In genomic region chr3:52136513-52136912, GRCh38 we compare ENCODE assay signal across 15 cellular contexts. TPM values are rescaled to one million over a fixed set of nuclear protein-coding genes. Genes with fewer than 3 reads are reported as not detected.
DNase-seq lines count a peak whose midpoint lies in the region; ATAC-seq and TF ChIP-seq lines count a peak whose summit lies in the region.
"Had no signal": no experiment of that assay in that cellular context is flagged by ENCODE, and none has a peak within 500 bp of the region (broad histone marks: within the 10 kb centered on the region; RNA-seq: fewer than 3 reads in every experiment).

No MANE protein-coding gene starts in this region.

- H3K9me3 ChIP-seq in breast epithelium: no peaks in the 10 kb centered on the region
- no peaks in the 10 kb centered on the region for H3K9me3 ChIP-seq in mammary epithelial cell (replicated peaks; ENCODE audit: insufficient read depth, low read length)
- no peaks in the 10 kb centered on the region for H3K9me3 ChIP-seq in mucosa of descending colon
- H3K9me3 ChIP-seq in tibial artery: no peaks in the 10 kb centered on the region

- TF ChIP-seq POLR2A in breast epithelium (IDR thresholded peaks at IDR 0.05): no peak

- H3K4me3 ChIP-seq in breast epithelium (peak overlapping the region in 1 of 3 donors; percentile 25), mammary epithelial cell (replicated peaks in 1 of 3; ENCODE audit: insufficient read depth in 1 of 3, low read depth in 2 of 3, low read length in 3 of 3) (no peak overlapping the region), mucosa of descending colon (no peak overlapping the region), tibial artery (no peak overlapping the region)

- BruUV-seq in mammary epithelial cell (replicated peaks; lab: Mats Ljungman, UMichigan): no TSS peak

- H3K4me1 ChIP-seq in breast epithelium (peaks cover 0 to 15% of the 10 kb centered on the region in 2 donors), mammary epithelial cell (ENCODE audit: insufficient read depth, low read length) (no peaks in the 10 kb centered on the region), mucosa of descending colon (ENCODE audit: low read depth) (no peaks in the 10 kb centered on the region), tibial artery (peaks cover 0 to 9% (median 5%) of the 10 kb centered on the region in 4 donors)

- intact Hi-C loops in breast epithelium (cut with DNase I; ENCODE audit: low total_unique reads) (no loop called here), mammary epithelial cell (cut with micrococcal nuclease) (no loop called here), mucosa of descending colon (cut with DNase I, micrococcal nuclease) (no loop called here), tibial artery (cut with DNase I; ENCODE audit: low total_unique reads) (no loop called here)

- H4K20me1 ChIP-seq in mammary epithelial cell (ENCODE audit: insufficient read depth, low read length): no peaks in the 10 kb centered on the region

- H3K36me3 ChIP-seq in breast epithelium (no peaks in the 10 kb centered on the region), mammary epithelial cell (ENCODE audit: insufficient read depth, low read length) (no peaks in the 10 kb centered on the region), mucosa of descending colon (ENCODE audit: low read depth) (no peaks in the 10 kb centered on the region), tibial artery (no peaks in the 10 kb centered on the region)

- TF ChIP-seq CTCF in breast epithelium (IDR thresholded peaks at IDR 0.05): no peak
- no peak for TF ChIP-seq CTCF in mammary epithelial cell (conservative IDR thresholded peaks at IDR 0.05 in 1 of 2, IDR thresholded peaks at IDR 0.05 in 1 of 2; ENCODE audit: extremely low read depth in 1 of 2, insufficient read depth in 1 of 2, low read depth in 1 of 2, low read length in 2 of 2)
- TF ChIP-seq CTCF in mucosa of descending colon (IDR thresholded peaks at IDR 0.05): no peak
- TF ChIP-seq CTCF in tibial artery (IDR thresholded peaks at IDR 0.05): no peak

- dilution Hi-C loops in mammary epithelial cell (cut with HindIII; ENCODE audit: low sequenced_read_pairs): no loop called here

- H2AFZ ChIP-seq in mammary epithelial cell (ENCODE audit: low read depth, low read length): no peak overlapping the region

- ATAC-seq in mucosa of descending colon: peak; percentile 29
- no peak for ATAC-seq in HG03378 (IDR thresholded peaks at IDR 0.05; ENCODE audit: unreplicated experiment)
- no peak for ATAC-seq in HG03442 (IDR thresholded peaks at IDR 0.05; ENCODE audit: unreplicated experiment)

- WGBS in mammary epithelial cell (ENCODE audit: low coverage, missing lambda C conversion rate): 55% methylated on average over 9 of the region's 9 CpGs

- DNase-seq in breast epithelium (ENCODE audit: low spot score in 2 of 2) (peak; percentile 73 to 74), mammary epithelial cell (no peak), dermis blood vessel endothelial cell (peak; percentile 58), mucosa of descending colon (no peak), tibial artery (peak; percentile 76 to 81), NCI-H187 treated with DMSO at 0.1 percent for 48 hours (lab: John Stamatoyannopoulos, UW) (no peak)
- DNase-seq: activated naive CD4-positive, alpha-beta T cell; COR-L47; glutamatergic neuron; islet precursor cell; NCI-H2171; retina; stimulated activated CD4-positive, alpha-beta T cell treated with anti-CD3 and anti-CD28 coated beads, Interleukin-4, amount 100 ng/mL, for 1 hour had no signal

- H3K4me2 ChIP-seq in mammary epithelial cell (ENCODE audit: insufficient read depth, low read depth, low read length): no peak overlapping the region

- peak overlapping the region; percentile 86 to 91 for H3K27ac ChIP-seq in breast epithelium
- H3K27ac ChIP-seq in mammary epithelial cell (ENCODE audit: insufficient read depth, low read depth, low read length): no peak overlapping the region
- H3K27ac ChIP-seq in tibial artery: peak overlapping the region; percentile 18 to 21

- no peak overlapping the region for H3K9ac ChIP-seq in mammary epithelial cell (ENCODE audit: insufficient read depth, low read length)

- no peaks in the 10 kb centered on the region for H3K27me3 ChIP-seq in breast epithelium
- H3K27me3 ChIP-seq in mammary epithelial cell (ENCODE audit: insufficient read depth, low read length): no peaks in the 10 kb centered on the region
- H3K27me3 ChIP-seq in tibial artery: no peaks in the 10 kb centered on the region

- peaks cover 6% of the 10 kb centered on the region for H3K79me2 ChIP-seq in mammary epithelial cell (ENCODE audit: insufficient read depth, low read length)

- CTCF ChIA-PET in mammary epithelial cell (lab: Charles Lee; ENCODE audit: low non-redundant PET): no interaction called here

- in situ Hi-C loops in mammary epithelial cell (cut with MboI; ENCODE audit: low sequenced_read_pairs in 2 of 2): no loop called here

RNA-seq across cellular contexts. Expression of gene POC1A, which starts 17.7 kb away (rescaled TPM):
- 1 to 10 TPM; 1.9 to 2.7 (median 2.6) TPM for total RNA-seq in breast epithelium
- 10 to 100 TPM in 1 of 2 donors, 1 to 10 TPM in 1; 2.8 to 21.5 TPM for total RNA-seq in mammary epithelial cell
- 22.2 TPM for polyA plus RNA-seq in mammary epithelial cell
- 17.2 TPM for polyA minus RNA-seq in mammary epithelial cell
- total RNA-seq in dermis blood vessel endothelial cell: 3.7 and 17.6 TPM in 2 replicates
- total RNA-seq in mucosa of descending colon: 10 to 100 TPM in 1 of 3 donors, 1 to 10 TPM in 2; 2.9 to 12.1 (median 7.7) TPM

Comparison
In these comparisons a context has a peak if more than half of its experiments do, and no peak if none do; other contexts are left out.
1. DNase-seq: peak in breast epithelium (2 of 2), dermis blood vessel endothelial cell (single experiment) and tibial artery (2 of 2); none in mammary epithelial cell (single experiment), mucosa of descending colon (0 of 3) and NCI-H187 treated with DMSO at 0.1 percent for 48 hours (single experiment).